Comparison of ENCODE assay signal across 11 cellular contexts in genomic region chr19:17755977-17756670, GRCh38. TPM values are rescaled to one million over a fixed set of nuclear protein-coding genes. Genes with fewer than 3 reads are reported as not detected.
DNase-seq lines count a peak whose midpoint lies in the region; ATAC-seq, FAIRE-seq and TF ChIP-seq lines count a peak whose summit lies in the region.
"Had no signal": no experiment of that assay in that cellular context is flagged by ENCODE, and none has a peak within 500 bp of the region (broad histone marks: within the 10 kb centered on the region; RNA-seq: fewer than 3 reads in every experiment).

No MANE protein-coding gene starts in this region.

- POLR2A ChIA-PET in activated CD4-positive, alpha-beta T cell treated with anti-CD3 and anti-CD28 coated beads for 36 hours (lab: Charles Lee) = interaction anchor here (0.5 to 0.6 kb wide), 2 partner anchors 14 to 15 kb away, joined by 3 to 4 read pairs; no protein-coding TSS in a partner anchor

- no peak for TF ChIP-seq CTCF in kidney (IDR thresholded peaks at IDR 0.05; ENCODE audit: borderline replicate concordance, extremely low read depth, insufficient read depth)

- H3K4me3 ChIP-seq in aorta (ENCODE audit: low read length in 2 of 2) (no peak overlapping the region), kidney (ENCODE audit: low read length in 2 of 2) (no peak overlapping the region)

- H3K9me3 ChIP-seq in aorta (ENCODE audit: control insufficient read depth, low read length) (no peaks in the 10 kb centered on the region), kidney (ENCODE audit: control insufficient read depth in 1 of 2, low read length in 2 of 2) (no peaks in the 10 kb centered on the region)

- DNase-seq in activated CD4-positive, alpha-beta T cell treated with anti-CD3 and anti-CD28 coated beads for 36 hours = peak; percentile 71
- DNase-seq in activated CD4-positive, alpha-beta T cell treated with anti-CD3 and anti-CD28 coated beads for 4 hours = no peak
- DNase-seq in NCI-H1436 (lab: John Stamatoyannopoulos, UW) = peak; percentile 79
- peak; percentile 54 for DNase-seq in activated T-cell treated with anti-CD3 and anti-CD28 coated beads, Interleukin-2, amount 50 U/mL, for 72 hours
- DNase-seq in aorta = no peak
- no peak for DNase-seq in hepatic stellate cell (ENCODE audit: low spot score)
- no peak for DNase-seq in kidney

- H3K36me3 ChIP-seq in aorta (ENCODE audit: control insufficient read depth in 1 of 2, insufficient read depth in 2 of 2, low read length in 1 of 2) = no peaks in the 10 kb centered on the region
- H3K36me3 ChIP-seq in kidney (ENCODE audit: control insufficient read depth in 1 of 2, insufficient read depth in 2 of 2, low read length in 2 of 2) = no peaks in the 10 kb centered on the region

- 62 to 63% methylated on average over 12 of the region's 12 CpGs for WGBS in aorta, 2 donors

- H3K27me3 Mint-ChIP-seq in activated CD4-positive, alpha-beta T cell treated with anti-CD3 and anti-CD28 coated beads for 36 hours = no peaks in the 10 kb centered on the region
- no peaks in the 10 kb centered on the region for H3K27me3 Mint-ChIP-seq in activated T-cell treated with anti-CD3 and anti-CD28 coated beads, Interleukin-2, amount 50 U/mL, for 72 hours (ENCODE audit: low read depth)

- FAIRE-seq in kidney (lab: Jason Lieb, UNC) = no peak
- FAIRE-seq: keratinocyte had no signal

- H3K4me1 ChIP-seq in aorta (ENCODE audit: control insufficient read depth in 1 of 2, insufficient read depth in 2 of 2, low read length in 2 of 2) (no peaks in the 10 kb centered on the region), kidney (ENCODE audit: control insufficient read depth in 1 of 2, insufficient read depth in 1 of 2, low read depth in 1 of 2, low read length in 2 of 2) (no peaks in the 10 kb centered on the region)

- H3K9me3 Mint-ChIP-seq in activated CD4-positive, alpha-beta T cell treated with anti-CD3 and anti-CD28 coated beads for 36 hours (ENCODE audit: low read depth) = no peaks in the 10 kb centered on the region
- H3K9me3 Mint-ChIP-seq in activated T-cell treated with anti-CD3 and anti-CD28 coated beads, Interleukin-2, amount 50 U/mL, for 72 hours = no peaks in the 10 kb centered on the region
- H3K9me3 Mint-ChIP-seq: T-helper 1 cell treated with Interleukin-12 subunit alpha and Interleukin-12 subunit beta and Interleukin-4 antibody, amounts not matched to agents 30 μg/mL and 1 μg/mL, for 36 hours had no signal

- CTCF ChIA-PET in activated CD4-positive, alpha-beta T cell treated with anti-CD3 and anti-CD28 coated beads for 36 hours (lab: Charles Lee) = interaction anchor here (0.6 to 1.2 kb wide), 3 partner anchors 9 to 18 kb away, joined by 3 to 4 read pairs (median 3); no protein-coding TSS in a partner anchor

- peaks cover 50% of the 10 kb centered on the region for H3K36me3 Mint-ChIP-seq in activated CD4-positive, alpha-beta T cell treated with anti-CD3 and anti-CD28 coated beads for 36 hours (ENCODE audit: low read depth)
- peaks cover 4 to 19% of the 10 kb centered on the region in 2 donors for H3K36me3 Mint-ChIP-seq in activated T-cell treated with anti-CD3 and anti-CD28 coated beads, Interleukin-2, amount 50 U/mL, for 72 hours (ENCODE audit: insufficient read depth in 2 of 2)

- H3K27me3 ChIP-seq in layer of hippocampus (ENCODE audit: control insufficient read depth, insufficient read depth, low read length) (no peaks in the 10 kb centered on the region), aorta (ENCODE audit: control insufficient read depth in 1 of 2, insufficient read depth in 2 of 2, low read length in 1 of 2) (no peaks in the 10 kb centered on the region)

- no peak overlapping the region for H3K27ac Mint-ChIP-seq in activated CD4-positive, alpha-beta T cell treated with anti-CD3 and anti-CD28 coated beads for 36 hours
- no peak overlapping the region for H3K27ac Mint-ChIP-seq in activated T-cell treated with anti-CD3 and anti-CD28 coated beads, Interleukin-2, amount 50 U/mL, for 72 hours
- H3K27ac Mint-ChIP-seq: T-helper 1 cell treated with Interleukin-12 subunit alpha and Interleukin-12 subunit beta and Interleukin-4 antibody, amounts not matched to agents 30 μg/mL and 1 μg/mL, for 36 hours had no signal

- H3K4me1 Mint-ChIP-seq in activated CD4-positive, alpha-beta T cell treated with anti-CD3 and anti-CD28 coated beads for 36 hours = peaks cover 44% of the 10 kb centered on the region
- peaks cover 48% of the 10 kb centered on the region for H3K4me1 Mint-ChIP-seq in activated T-cell treated with anti-CD3 and anti-CD28 coated beads, Interleukin-2, amount 50 U/mL, for 72 hours (ENCODE audit: low read depth)

- peak overlapping the region; percentile 98 for H3K27ac ChIP-seq in layer of hippocampus (ENCODE audit: low read depth, low read length)
- H3K27ac ChIP-seq in aorta (ENCODE audit: low read depth in 1 of 2, low read length in 2 of 2) = no peak overlapping the region
- no peak overlapping the region for H3K27ac ChIP-seq in kidney (ENCODE audit: low read depth in 2 of 2, low read length in 2 of 2)
- H3K27ac ChIP-seq: C4-2B had no signal

- ATAC-seq in activated CD4-positive, alpha-beta T cell treated with anti-CD3 and anti-CD28 coated beads for 36 hours = no peak
- ATAC-seq in activated T-cell treated with anti-CD3 and anti-CD28 coated beads, Interleukin-2, amount 50 U/mL, for 72 hours (replicated peaks in 1 of 2) = peak in 1 of 2 donors; percentile 14
- ATAC-seq in aorta (ENCODE audit: low FRiP score) = no peak

- no peak overlapping the region for H3K4me3 Mint-ChIP-seq in activated CD4-positive, alpha-beta T cell treated with anti-CD3 and anti-CD28 coated beads for 36 hours
- peak overlapping the region; percentile 6 to 23 for H3K4me3 Mint-ChIP-seq in activated T-cell treated with anti-CD3 and anti-CD28 coated beads, Interleukin-2, amount 50 U/mL, for 72 hours
- H3K4me3 Mint-ChIP-seq: T-helper 1 cell treated with Interleukin-12 subunit alpha and Interleukin-12 subunit beta and Interleukin-4 antibody, amounts not matched to agents 30 μg/mL and 1 μg/mL, for 36 hours had no signal

- H3K9ac ChIP-seq in kidney (ENCODE audit: low read length in 2 of 2) = no peak overlapping the region

- intact Hi-C loops in activated CD4-positive, alpha-beta T cell treated with anti-CD3 and anti-CD28 coated beads for 36 hours (cut with DNase I, micrococcal nuclease) = no loop called here
- intact Hi-C loops in aorta (cut with DNase I) = no loop called here
- intact Hi-C loops in kidney (cut with DNase I) = no loop called here

RNA-seq across cellular contexts. Expression of gene FCHO1, which starts 4.8 kb away (rescaled TPM):
- total RNA-seq in activated CD4-positive, alpha-beta T cell treated with anti-CD3 and anti-CD28 coated beads for 36 hours = 10 to 100 TPM; 50.5 to 51.8 TPM
- 10 to 100 TPM; 70.8 to 93.9 TPM for total RNA-seq in activated T-cell treated with anti-CD3 and anti-CD28 coated beads, Interleukin-2, amount 50 U/mL, for 72 hours
- total RNA-seq in aorta = 1 to 10 TPM; 2.9 to 6.9 TPM
- polyA plus RNA-seq in aorta = 1 to 10 TPM; 1.5 to 1.6 TPM
- 5.9 TPM for total RNA-seq in kidney
- polyA plus RNA-seq in kidney (ENCODE audit: insufficient read depth, low read depth, low replicate concordance) = 0.52 TPM

RNA-seq across cellular contexts. Expression of gene MAP1S, which starts 36.8 kb away (rescaled TPM):
- 10 to 100 TPM; 57.6 to 79.3 TPM for total RNA-seq in activated CD4-positive, alpha-beta T cell treated with anti-CD3 and anti-CD28 coated beads for 36 hours
- total RNA-seq in activated T-cell treated with anti-CD3 and anti-CD28 coated beads, Interleukin-2, amount 50 U/mL, for 72 hours = 10 to 100 TPM; 59.5 to 69.9 TPM
- 10 to 100 TPM; 53.6 to 60.1 TPM for total RNA-seq in aorta
- polyA plus RNA-seq in aorta = 10 to 100 TPM in 1 of 2 donors, 1 to 10 TPM in 1; 9.9 to 18.9 TPM
- 56.1 TPM for total RNA-seq in kidney
- 25.2 TPM for polyA plus RNA-seq in kidney (ENCODE audit: insufficient read depth, low read depth, low replicate concordance)

RNA-seq across cellular contexts. Expression of gene B3GNT3, which starts 38.8 kb away (rescaled TPM):
- total RNA-seq in activated CD4-positive, alpha-beta T cell treated with anti-CD3 and anti-CD28 coated beads for 36 hours = under 1 TPM; 0.75 to 0.95 TPM
- total RNA-seq in activated T-cell treated with anti-CD3 and anti-CD28 coated beads, Interleukin-2, amount 50 U/mL, for 72 hours = under 1 TPM in 1 of 2 donors, not detected in 1; 0.36 TPM
- 1 to 10 TPM in 1 of 2 donors, under 1 TPM in 1; 0.42 to 1.9 TPM for total RNA-seq in aorta
- polyA plus RNA-seq in aorta = 1 to 10 TPM in 1 of 2 donors, not detected in 1; 4.5 TPM
- 36.2 TPM for total RNA-seq in kidney
- polyA plus RNA-seq in kidney (ENCODE audit: insufficient read depth, low read depth, low replicate concordance) = 2.0 TPM

Comparison
In these comparisons a context has a peak if more than half of its experiments do, and no peak if none do; other contexts are left out.
1. DNase-seq: peak in activated CD4-positive, alpha-beta T cell treated with anti-CD3 and anti-CD28 coated beads for 36 hours (single experiment), NCI-H1436 (single experiment) and activated T-cell treated with anti-CD3 and anti-CD28 coated beads, Interleukin-2, amount 50 U/mL, for 72 hours (2 of 2); none in activated CD4-positive, alpha-beta T cell treated with anti-CD3 and anti-CD28 coated beads for 4 hours (0 of 2), aorta (0 of 2), hepatic stellate cell (single experiment) and kidney (single experiment).
2. RNA of gene B3GNT3, which starts 38.8 kb away (total RNA-seq): 36.2 TPM in kidney (single experiment); 0.42 to 1.9 TPM in aorta, 0.75 to 0.95 TPM in activated CD4-positive, alpha-beta T cell treated with anti-CD3 and anti-CD28 coated beads for 36 hours and 0.36 TPM in activated T-cell treated with anti-CD3 and anti-CD28 coated beads, Interleukin-2, amount 50 U/mL, for 72 hours; every median in the first group is over 10 times any median in the second.